1 cellular context compared by ENCODE assay signal in the genomic region with DNA sequence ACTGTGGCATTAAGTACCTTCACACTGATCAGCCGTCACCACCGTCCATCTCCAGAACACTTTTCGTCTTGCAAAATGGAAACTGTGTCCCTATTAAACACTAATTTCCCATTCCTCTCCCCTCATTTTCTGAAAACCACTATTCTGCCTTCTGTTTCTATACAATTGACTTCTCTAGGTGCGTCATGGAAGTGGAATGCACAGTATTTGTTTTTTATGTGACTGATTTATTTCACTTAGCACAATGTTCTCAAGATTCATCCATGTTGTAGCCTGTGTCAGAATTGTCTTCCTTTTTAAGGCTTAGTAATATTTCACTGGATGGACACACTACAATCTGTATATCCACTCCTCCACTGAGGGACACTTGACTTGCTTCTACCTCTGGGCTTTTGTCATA.
TF ChIP-seq lines count a peak whose summit lies in the region.

No MANE protein-coding gene starts in this region.

TF ChIP-seq in IMR-90, 13 proteins besides CTCF, POLR2A, EP300 and RAD21:
- TF ChIP-seq SMC3 (IDR thresholded peaks at IDR 0.05; ENCODE audit: low read depth, low read length): no peak
- TF ChIP-seq MXI1 (IDR thresholded peaks at IDR 0.05; ENCODE audit: borderline replicate concordance, low read depth, low read length): no peak
- TF ChIP-seq BHLHE40 (IDR thresholded peaks at IDR 0.05; ENCODE audit: low read depth, low read length): no peak
- TF ChIP-seq FOS (IDR thresholded peaks at IDR 0.05; ENCODE audit: low read depth, low read length): no peak
- TF ChIP-seq, protein P1, sequence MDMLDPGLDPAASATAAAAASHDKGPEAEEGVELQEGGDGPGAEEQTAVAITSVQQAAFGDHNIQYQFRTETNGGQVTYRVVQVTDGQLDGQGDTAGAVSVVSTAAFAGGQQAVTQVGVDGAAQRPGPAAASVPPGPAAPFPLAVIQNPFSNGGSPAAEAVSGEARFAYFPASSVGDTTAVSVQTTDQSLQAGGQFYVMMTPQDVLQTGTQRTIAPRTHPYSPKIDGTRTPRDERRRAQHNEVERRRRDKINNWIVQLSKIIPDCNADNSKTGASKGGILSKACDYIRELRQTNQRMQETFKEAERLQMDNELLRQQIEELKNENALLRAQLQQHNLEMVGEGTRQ (IDR thresholded peaks at IDR 0.05; ENCODE audit: low read depth, low read length): no peak
- no peak for TF ChIP-seq CHD1 (IDR thresholded peaks at IDR 0.05; ENCODE audit: low read depth, low read length)
- TF ChIP-seq MAZ (IDR thresholded peaks at IDR 0.05; ENCODE audit: borderline replicate concordance, low read depth, low read length): no peak
